In genomic region chr5:96984506-96985192, GRCh38 we compare ENCODE assay signal across 15 cellular contexts. TPM values are rescaled to one million over a fixed set of nuclear protein-coding genes. Genes with fewer than 3 reads are reported as not detected.
DNase-seq lines count a peak whose midpoint lies in the region; TF ChIP-seq lines count a peak whose summit lies in the region.
"Had no signal": no experiment of that assay in that cellular context is flagged by ENCODE, and none has a peak within 500 bp of the region (broad histone marks: within the 10 kb centered on the region; RNA-seq: fewer than 3 reads in every experiment).

No MANE protein-coding gene starts in this region.

- H3K27me3 ChIP-seq in adipocyte (replicated peaks; ENCODE audit: control insufficient read depth, insufficient read depth, low read length) (no peaks in the 10 kb centered on the region), parathyroid adenoma (ENCODE audit: control insufficient read depth, insufficient read depth, low read length) (no peaks in the 10 kb centered on the region)
- H3K27me3 ChIP-seq: cardiac muscle cell had no signal

- H2AFZ ChIP-seq in parathyroid adenoma = no peak overlapping the region

- no peak for TF ChIP-seq CTCF in parathyroid adenoma (IDR thresholded peaks at IDR 0.05)

- H3K27me3 Mint-ChIP-seq in activated CD4-positive, alpha-beta T cell treated with anti-CD3 and anti-CD28 coated beads, Interleukin-2, amount 10 ng/mL, durations not matched to agents 24 days and 14 days = no peaks in the 10 kb centered on the region
- H3K27me3 Mint-ChIP-seq: activated CD4-positive, alpha-beta memory T cell treated with anti-CD3 and anti-CD28 coated beads, Interleukin-2, amount 10 ng/mL, durations not matched to agents 7 days and 5 days had no signal

- H3K36me3 ChIP-seq in adipocyte (ENCODE audit: control insufficient read depth, insufficient read depth, low read length, severe bottlenecking) (peaks cover 71% of the 10 kb centered on the region), parathyroid adenoma (ENCODE audit: control insufficient read depth, insufficient read depth, low read length) (no peaks in the 10 kb centered on the region)

- peak overlapping the region; percentile 4 for H3K27ac Mint-ChIP-seq in activated CD4-positive, alpha-beta T cell treated with anti-CD3 and anti-CD28 coated beads, Interleukin-2, amount 10 ng/mL, durations not matched to agents 24 days and 14 days
- H3K27ac Mint-ChIP-seq: activated CD4-positive, alpha-beta memory T cell treated with anti-CD3 and anti-CD28 coated beads, Interleukin-2, amount 10 ng/mL, durations not matched to agents 7 days and 5 days had no signal

- peaks cover 53% of the 10 kb centered on the region for H3K36me3 Mint-ChIP-seq in activated CD4-positive, alpha-beta T cell treated with anti-CD3 and anti-CD28 coated beads, Interleukin-2, amount 10 ng/mL, durations not matched to agents 24 days and 14 days (ENCODE audit: low read depth)

- no peak overlapping the region for H3K4me2 ChIP-seq in parathyroid adenoma (ENCODE audit: low read length)

- peaks cover 5% of the 10 kb centered on the region for H3K79me2 ChIP-seq in parathyroid adenoma

- H3K4me1 Mint-ChIP-seq in activated CD4-positive, alpha-beta T cell treated with anti-CD3 and anti-CD28 coated beads, Interleukin-2, amount 10 ng/mL, durations not matched to agents 24 days and 14 days = peaks cover 23% of the 10 kb centered on the region

- intact Hi-C loops in activated CD4-positive, alpha-beta T cell treated with anti-CD3 and anti-CD28 coated beads, Interleukin-2, amount 10 ng/mL, durations not matched to agents 24 days and 14 days (cut with micrococcal nuclease) = loop anchor here (1.0 kb wide), 1 partner anchor 11 kb away; no protein-coding TSS in a partner anchor

- H3K9ac ChIP-seq in adipocyte (ENCODE audit: low read length) (no peak overlapping the region), parathyroid adenoma (no peak overlapping the region)

- peaks cover 3% of the 10 kb centered on the region for H3K4me1 ChIP-seq in adipocyte (ENCODE audit: control insufficient read depth, insufficient read depth, low read length)
- peaks cover 7% of the 10 kb centered on the region for H3K4me1 ChIP-seq in parathyroid adenoma
- H3K4me1 ChIP-seq: lower lobe of right lung had no signal

- H3K4me3 ChIP-seq in adipocyte (ENCODE audit: low read length) (no peak overlapping the region), parathyroid adenoma (ENCODE audit: low read depth, low read length) (no peak overlapping the region)
- H3K4me3 ChIP-seq: cardiac muscle cell, lower lobe of right lung had no signal

- H3K9me3 ChIP-seq in adipocyte (ENCODE audit: control insufficient read depth, low read length) = no peaks in the 10 kb centered on the region
- H3K9me3 ChIP-seq in parathyroid adenoma (ENCODE audit: control insufficient read depth, low read length) = no peaks in the 10 kb centered on the region
- H3K9me3 ChIP-seq: lower lobe of right lung had no signal

- H3K27ac ChIP-seq in parathyroid adenoma = peak overlapping the region; percentile 52
- H3K27ac ChIP-seq: cardiac muscle cell, lower lobe of right lung had no signal

- H3K9me3 Mint-ChIP-seq in activated CD4-positive, alpha-beta T cell treated with anti-CD3 and anti-CD28 coated beads, Interleukin-2, amount 10 ng/mL, durations not matched to agents 24 days and 14 days = no peaks in the 10 kb centered on the region
- H3K9me3 Mint-ChIP-seq: activated CD4-positive, alpha-beta memory T cell treated with anti-CD3 and anti-CD28 coated beads, Interleukin-2, amount 10 ng/mL, durations not matched to agents 7 days and 5 days had no signal

- DNase-seq in activated CD4-positive, alpha-beta T cell treated with anti-CD3 and anti-CD28 coated beads, Interleukin-2, amount 10 ng/mL, durations not matched to agents 24 days and 14 days = no peak
- no peak for DNase-seq in activated CD4-positive, alpha-beta T cell treated with anti-CD3 and anti-CD28 coated beads for 1 hour
- DNase-seq in adipocyte (ENCODE audit: low read depth) = peak; percentile 44
- peak; percentile 58 for DNase-seq in iris pigment epithelial cell (ENCODE audit: low read depth)
- DNase-seq in cerebellar nuclear complex (lab: John Stamatoyannopoulos, UW) = no peak
- no peak for DNase-seq in NCI-H526 treated with DMSO at 0.1 percent for 48 hours (lab: John Stamatoyannopoulos, UW)
- no peak for DNase-seq in hippocampal formation (lab: John Stamatoyannopoulos, UW)
- DNase-seq: activated CD4-positive, alpha-beta memory T cell treated with anti-CD3 and anti-CD28 coated beads, Interleukin-2, amount 10 ng/mL, durations not matched to agents 7 days and 5 days; activated effector memory CD4-positive, alpha-beta T cell treated with anti-CD3 and anti-CD28 coated beads, Interleukin-2, amount 50 U/mL, for 16 hours; lower lobe of right lung; occipital lobe; SHP77; T-helper 9 cell had no signal

- no peak overlapping the region for H3K4me3 Mint-ChIP-seq in activated CD4-positive, alpha-beta T cell treated with anti-CD3 and anti-CD28 coated beads, Interleukin-2, amount 10 ng/mL, durations not matched to agents 24 days and 14 days
- H3K4me3 Mint-ChIP-seq: activated CD4-positive, alpha-beta memory T cell treated with anti-CD3 and anti-CD28 coated beads, Interleukin-2, amount 10 ng/mL, durations not matched to agents 7 days and 5 days had no signal

RNA-seq across cellular contexts. Expression of gene LNPEP, which starts 48.8 kb away (rescaled TPM):
- 38.2 and 39.4 TPM in 2 replicates for total RNA-seq in activated CD4-positive, alpha-beta T cell treated with anti-CD3 and anti-CD28 coated beads, Interleukin-2, amount 10 ng/mL, durations not matched to agents 24 days and 14 days

Comparison
In these comparisons a context has a peak if more than half of its experiments do, and no peak if none do; other contexts are left out.
1. DNase-seq: peak in adipocyte (single experiment) and iris pigment epithelial cell (single experiment); none in activated CD4-positive, alpha-beta T cell treated with anti-CD3 and anti-CD28 coated beads, Interleukin-2, amount 10 ng/mL, durations not matched to agents 24 days and 14 days (single experiment), activated CD4-positive, alpha-beta T cell treated with anti-CD3 and anti-CD28 coated beads for 1 hour (single experiment), cerebellar nuclear complex (0 of 2), NCI-H526 treated with DMSO at 0.1 percent for 48 hours (single experiment) and hippocampal formation (0 of 2).